In the genomic region with DNA sequence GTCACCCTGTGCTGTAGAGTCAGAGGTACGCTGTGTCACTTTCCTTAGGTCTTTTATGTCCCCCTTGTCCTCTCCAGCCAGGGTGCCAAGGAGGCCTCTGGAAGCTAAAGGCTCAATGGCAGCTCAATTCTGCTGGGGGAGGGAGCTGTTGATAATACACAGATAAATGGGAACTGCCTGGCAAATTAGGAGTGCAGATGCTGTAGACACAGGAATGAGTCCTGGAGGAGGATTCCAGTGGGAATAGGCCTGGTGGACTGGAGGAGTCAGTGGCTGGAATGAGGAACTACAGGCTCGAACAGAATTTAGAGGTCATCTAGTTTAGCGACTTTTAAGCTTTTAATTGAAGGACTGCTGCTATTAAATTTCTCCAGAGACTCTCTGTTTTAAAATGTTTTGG, we compare ENCODE assay signal across 23 cellular contexts. TPM values are rescaled to one million over a fixed set of nuclear protein-coding genes. Genes with fewer than 3 reads are reported as not detected.
DNase-seq lines count a peak whose midpoint lies in the region; ATAC-seq and TF ChIP-seq lines count a peak whose summit lies in the region.
"Had no signal": no experiment of that assay in that cellular context is flagged by ENCODE, and none has a peak within 500 bp of the region (broad histone marks: within the 10 kb centered on the region; RNA-seq: fewer than 3 reads in every experiment).

No MANE protein-coding gene starts in this region.

- DNase-seq in NCI-H82 (lab: John Stamatoyannopoulos, UW) (peak; percentile 19), NCI-H82 treated with DMSO at 0.1 percent for 48 hours (lab: John Stamatoyannopoulos, UW; ENCODE audit: unreplicated experiment) (no peak), HT-29 (ENCODE audit: low spot score) (peak; percentile 11), epithelial cell of esophagus (ENCODE audit: low read depth) (no peak), osteoblast (ENCODE audit: insufficient read length, low spot score, missing footprints) (no peak), caudate nucleus (lab: John Stamatoyannopoulos, UW) (no peak), hypothalamus (lab: John Stamatoyannopoulos, UW) (no peak)
- DNase-seq: activated CD4-positive, CD25-positive, alpha-beta regulatory T cell treated with anti-CD3 and anti-CD28 coated beads, Interleukin-2, amount 50 U/mL, for 72 hours; activated naive CD8-positive, alpha-beta T cell treated with anti-CD3 and anti-CD28 coated beads, Interleukin-2, amount 50 U/mL, for 24 hours; activated T-cell treated with anti-CD3 and anti-CD28 coated beads for 4 hours; Calu3; cortex of kidney; NCI-H1417 treated with DMSO at 0.1 percent for 48 hours; NCI-H510A treated with DMSO at 0.1 percent for 48 hours; sigmoid colon; stimulated activated CD4-positive, alpha-beta T cell treated with anti-CD3 and anti-CD28 coated beads, Interleukin-4, amount 100 ng/mL, for 24 hours; upper lobe of left lung had no signal

- no peak overlapping the region for H3K27ac ChIP-seq in osteoblast (ENCODE audit: low read depth, low read length)
- H3K27ac ChIP-seq in caudate nucleus (ENCODE audit: low read depth, low read length): no peak overlapping the region
- H3K27ac ChIP-seq: esophagus muscularis mucosa, KMS-11, sigmoid colon, upper lobe of left lung had no signal

- ATAC-seq in GM18858 (IDR thresholded peaks at IDR 0.05; ENCODE audit: unreplicated experiment): no peak
- ATAC-seq: activated naive CD8-positive, alpha-beta T cell treated with anti-CD3 and anti-CD28 coated beads, Interleukin-2, amount 50 U/mL, for 24 hours; Panc1 had no signal

- no peaks in the 10 kb centered on the region for H3K9me3 ChIP-seq in osteoblast (ENCODE audit: low read depth, low read length)
- H3K9me3 ChIP-seq: sigmoid colon had no signal

- H2AFZ ChIP-seq in osteoblast (ENCODE audit: low read length): no peak overlapping the region

- H3K4me3 ChIP-seq in epithelial cell of esophagus (ENCODE audit: low read length): no peak overlapping the region
- H3K4me3 ChIP-seq in osteoblast (ENCODE audit: insufficient read depth, low read length): no peak overlapping the region
- H3K4me3 ChIP-seq: esophagus muscularis mucosa, sigmoid colon, upper lobe of left lung had no signal

- no peaks in the 10 kb centered on the region for H3K36me3 ChIP-seq in osteoblast (ENCODE audit: insufficient read depth, low read length)
- H3K36me3 ChIP-seq: esophagus muscularis mucosa, sigmoid colon, upper lobe of left lung had no signal

- peaks cover 7% of the 10 kb centered on the region for H3K4me1 ChIP-seq in osteoblast (ENCODE audit: insufficient read depth, low read length)
- H3K4me1 ChIP-seq: esophagus muscularis mucosa, sigmoid colon had no signal

- no peaks in the 10 kb centered on the region for H3K27me3 ChIP-seq in osteoblast (ENCODE audit: insufficient read depth, low read length)
- H3K27me3 ChIP-seq: esophagus muscularis mucosa, sigmoid colon, upper lobe of left lung had no signal

- no peaks in the 10 kb centered on the region for H4K20me1 ChIP-seq in osteoblast (ENCODE audit: insufficient read depth, low read length)

- TF ChIP-seq CTCF in epithelial cell of esophagus (IDR thresholded peaks at IDR 0.05; ENCODE audit: insufficient read depth, low read depth, low read length, missing control alignments) (peak; percentile 36), osteoblast (IDR thresholded peaks at IDR 0.05; ENCODE audit: extremely low read depth, low read depth, low read length) (peak; percentile 47)

- no peak overlapping the region for H3K4me2 ChIP-seq in osteoblast (ENCODE audit: insufficient read depth, low read length)
- H3K4me2 ChIP-seq: KMS-11 had no signal

- H3K79me2 ChIP-seq in osteoblast (ENCODE audit: insufficient read depth, low read length): no peaks in the 10 kb centered on the region

RNA-seq across cellular contexts. Expression of gene IL19, which starts 9.2 kb away (rescaled TPM):
- total RNA-seq in HT-29 (2014; rRNA removed; shearing (Covaris generic)): not detected in 2 replicates
- total RNA-seq in osteoblast: not detected in 2 replicates
- total RNA-seq: Calu3; esophagus muscularis mucosa; H4; sigmoid colon; T-helper 1 cell treated with Interleukin-12 subunit alpha and Interleukin-12 subunit beta and Interleukin-4 antibody, amounts not matched to agents 30 ng/mL and 1 ng/mL, for 36 hours; upper lobe of left lung had no signal

RNA-seq across cellular contexts. Expression of gene IL10, which starts 10.9 kb away (rescaled TPM):
- total RNA-seq in HT-29 (2014; rRNA removed; shearing (Covaris generic)): not detected in 2 replicates
- not detected in 2 replicates for total RNA-seq in osteoblast
- total RNA-seq: Calu3, H4 had no signal

Comparison
In these comparisons a context has a peak if more than half of its experiments do, and no peak if none do; other contexts are left out.
1. DNase-seq: peak in NCI-H82 (single experiment) and HT-29 (single experiment); none in NCI-H82 treated with DMSO at 0.1 percent for 48 hours (single experiment), epithelial cell of esophagus (single experiment), osteoblast (single experiment), caudate nucleus (0 of 61) and hypothalamus (0 of 51).